In genomic region chr13:49496837-49497236, GRCh38 we compare ENCODE assay signal across 7 cellular contexts. TPM values are rescaled to one million over a fixed set of nuclear protein-coding genes. Genes with fewer than 3 reads are reported as not detected.
DNase-seq lines count a peak whose midpoint lies in the region; ATAC-seq, FAIRE-seq and TF ChIP-seq lines count a peak whose summit lies in the region.
"Not testable (repeated sequence)": the region's sequence is repeated elsewhere in the genome, so short reads cannot be mapped to it uniquely, and the experiment has no call there.

No MANE protein-coding gene starts in this region.

- FAIRE-seq in GM18507 (lab: Jason Lieb, UNC): peak; percentile 57
- FAIRE-seq in pancreas (lab: Jason Lieb, UNC): not testable (repeated sequence)

- not testable (repeated sequence) for DNase-seq in GM18507 (ENCODE audit: extremely low spot score, insufficient read length, low read depth); ascending aorta (ENCODE audit: low spot score in 2 of 2); pancreas
- DNase-seq in T-helper 1 cell (peak in 4 of 5 donors; percentile 27 to 73 (median 34)), fibroblast of mammary gland (ENCODE audit: low read depth) (peak; percentile 21)
- DNase-seq in activated CD8-positive, alpha-beta memory T cell treated with anti-CD3 and anti-CD28 coated beads, Interleukin-2, amount 50 U/mL, for 1 hour (ENCODE audit: extremely low read depth): peak; percentile 30
- DNase-seq in stimulated activated CD8-positive, alpha-beta memory T cell treated with anti-CD3 and anti-CD28 coated beads, Interleukin-12 subunit alpha, Interleukin-12 subunit beta, amount 100 ng/mL, for 4 hours (ENCODE audit: low read depth): peak; percentile 29

- H3K4me1 ChIP-seq in ascending aorta, pancreas: not testable (repeated sequence)

- not testable (repeated sequence) for H3K36me3 ChIP-seq in ascending aorta, pancreas

- 70 to 76% methylated on average over 11 of the region's 11 CpGs for WGBS in pancreas, 2 donors

- H3K4me3 ChIP-seq in ascending aorta (peak overlapping the region in 1 of 2 donors; percentile 71), pancreas (peak overlapping the region in 2 of 4 donors; percentile 57 to 60)
- H3K4me3 ChIP-seq in fibroblast of mammary gland (ENCODE audit: control insufficient read depth, low read depth, low read length): not testable (repeated sequence)

- ATAC-seq in pancreas: not testable (repeated sequence)

- intact Hi-C loops in ascending aorta (cut with DNase I): loop anchor here (5.0 kb wide), 2 partner anchors 90 to 190 kb away; partner anchors contain the start of gene RCBTB1
- intact Hi-C loops in pancreas (cut with DNase I): loop anchor here in 1 of 3 donors (10.0 kb wide), 1 partner anchor 48 kb away; no protein-coding TSS in a partner anchor

- not testable (repeated sequence) for H3K27me3 ChIP-seq in ascending aorta, pancreas

- H3K9me3 ChIP-seq in ascending aorta, pancreas: not testable (repeated sequence)

- peak overlapping the region; percentile 95 to 99 for H3K27ac ChIP-seq in ascending aorta
- H3K27ac ChIP-seq in pancreas: peak overlapping the region in 3 of 4 donors; percentile 91 to 95 (median 92)

- TF ChIP-seq CTCF in ascending aorta (IDR thresholded peaks at IDR 0.05); fibroblast of mammary gland (conservative IDR thresholded peaks at IDR 0.05; ENCODE audit: control insufficient read depth, insufficient read depth, low read depth, low read length); pancreas (IDR thresholded peaks at IDR 0.05): not testable (repeated sequence)

RNA-seq across cellular contexts. Expression of gene PHF11, which starts 1.1 kb away (rescaled TPM):
- 57.4 TPM for total RNA-seq in ascending aorta
- total RNA-seq in pancreas: 10 to 100 TPM; 14.5 to 28.2 (median 19.5) TPM
- 10 to 100 TPM; 53.3 to 58.5 TPM for polyA plus RNA-seq in pancreas

RNA-seq across cellular contexts. Expression of gene SETDB2, which starts 52.8 kb away (rescaled TPM):
- total RNA-seq in ascending aorta (7.2 TPM), pancreas (1 to 10 TPM; 5.1 to 8.9 (median 6.6) TPM)
- polyA plus RNA-seq in pancreas: 1 to 10 TPM; 3.1 to 5.1 TPM

RNA-seq across cellular contexts. Expression of gene CAB39L, which starts 53.0 kb away (rescaled TPM):
- 30.1 TPM for total RNA-seq in ascending aorta
- total RNA-seq in pancreas: 1 to 10 TPM; 4.1 to 8.4 (median 5.0) TPM
- polyA plus RNA-seq in pancreas: 1 to 10 TPM; 2.7 to 7.2 TPM
